Comparison of ENCODE assay signal across 11 cellular contexts in genomic region chr2:160402997-160403979, GRCh38.
DNase-seq lines count a peak whose midpoint lies in the region; ATAC-seq and TF ChIP-seq lines count a peak whose summit lies in the region.
"Had no signal": no experiment of that assay in that cellular context is flagged by ENCODE, and none has a peak within 500 bp of the region (broad histone marks: within the 10 kb centered on the region; RNA-seq: fewer than 3 reads in every experiment).

No MANE protein-coding gene starts in this region.

- no peaks in the 10 kb centered on the region for H3K27me3 Mint-ChIP-seq in chondrocyte (ENCODE audit: low read depth)
- peaks cover 0 to 3% (median 0%) of the 10 kb centered on the region in 5 donors for H3K27me3 Mint-ChIP-seq in naive thymus-derived CD4-positive, alpha-beta T cell

- peak overlapping the region; percentile 72 for H3K27ac Mint-ChIP-seq in chondrocyte (ENCODE audit: unreplicated experiment)
- peak overlapping the region; percentile 14 to 99 (median 79) for H3K27ac Mint-ChIP-seq in naive thymus-derived CD4-positive, alpha-beta T cell

- TF ChIP-seq CTCF in chondrocyte (IDR thresholded peaks at IDR 0.05), result no peak
- TF ChIP-seq CTCF in mucosa of descending colon (IDR thresholded peaks at IDR 0.05), result no peak

- H3K4me1 Mint-ChIP-seq in chondrocyte (ENCODE audit: low read depth), result peaks cover 58% of the 10 kb centered on the region
- H3K4me1 Mint-ChIP-seq in naive thymus-derived CD4-positive, alpha-beta T cell, result peaks cover 3 to 66% (median 58%) of the 10 kb centered on the region in 7 donors

- no peak overlapping the region for H3K4me3 ChIP-seq in BLaER1
- H3K4me3 ChIP-seq in naive thymus-derived CD4-positive, alpha-beta T cell (ENCODE audit: low read length), result peak overlapping the region; percentile 3
- H3K4me3 ChIP-seq in mucosa of descending colon, result no peak overlapping the region

- H3K36me3 ChIP-seq in BLaER1 (no peaks in the 10 kb centered on the region), mucosa of descending colon (ENCODE audit: low read depth) (no peaks in the 10 kb centered on the region)
- no peaks in the 10 kb centered on the region for H3K36me3 ChIP-seq in naive thymus-derived CD4-positive, alpha-beta T cell (ENCODE audit: control insufficient read depth in 2 of 3, insufficient read depth in 3 of 3, low read length in 3 of 3)

- H3K9ac ChIP-seq in BLaER1, result no peak overlapping the region

- H3K27ac ChIP-seq in BLaER1, result no peak overlapping the region
- peak overlapping the region; percentile 20 for H3K27ac ChIP-seq in naive thymus-derived CD4-positive, alpha-beta T cell (ENCODE audit: low read depth, low read length)

- DNase-seq in HT-29 (ENCODE audit: low spot score) (peak; percentile 30), chondrocyte (ENCODE audit: low spot score) (no peak), NCI-H1694 (lab: John Stamatoyannopoulos, UW) (no peak), posterior vena cava (ENCODE audit: low spot score) (no peak), DMS 273 treated with DMSO at 0.1 percent for 48 hours (lab: John Stamatoyannopoulos, UW) (no peak), mucosa of descending colon (no peak)
- DNase-seq in naive thymus-derived CD4-positive, alpha-beta T cell, result no peak
- DNase-seq: anterior cingulate cortex; NCI-H2081; stimulated activated CD4-positive, alpha-beta T cell treated with anti-CD3 and anti-CD28 coated beads, Interleukin-1b, Interleukin-23, amount 100 ng/mL, for 48 hours had no signal

- H3K9me3 ChIP-seq in BLaER1 (no peaks in the 10 kb centered on the region), mucosa of descending colon (no peaks in the 10 kb centered on the region)
- no peaks in the 10 kb centered on the region for H3K9me3 ChIP-seq in naive thymus-derived CD4-positive, alpha-beta T cell (ENCODE audit: control insufficient read depth in 2 of 3, low read length in 3 of 3)

- H3K4me1 ChIP-seq in BLaER1, result peaks cover 83% of the 10 kb centered on the region
- peaks cover 37 to 66% of the 10 kb centered on the region in 2 donors for H3K4me1 ChIP-seq in naive thymus-derived CD4-positive, alpha-beta T cell (ENCODE audit: control insufficient read depth in 2 of 2, insufficient read depth in 2 of 2, low read length in 2 of 2)
- H3K4me1 ChIP-seq in mucosa of descending colon (ENCODE audit: low read depth), result no peaks in the 10 kb centered on the region

- H4K20me1 ChIP-seq in BLaER1, result 0 out of 2 replicates have a peak, but pooled peaks cover 6% of the 10 kb centered on the region

- ATAC-seq in naive thymus-derived CD4-positive, alpha-beta T cell, result no peak
- no peak for ATAC-seq in mucosa of descending colon

- CTCF ChIA-PET in naive thymus-derived CD4-positive, alpha-beta T cell (lab: Charles Lee), result interaction anchor here (0.6 to 1.0 kb wide), 3 partner anchors 26 to 196 kb away, joined by 3 to 5 read pairs (median 4); no protein-coding TSS in a partner anchor

- no peaks in the 10 kb centered on the region for H3K27me3 ChIP-seq in BLaER1
- no peaks in the 10 kb centered on the region for H3K27me3 ChIP-seq in naive thymus-derived CD4-positive, alpha-beta T cell (ENCODE audit: control insufficient read depth in 2 of 2, insufficient read depth in 2 of 2, low read length in 2 of 2)

- no peaks in the 10 kb centered on the region for H3K36me3 Mint-ChIP-seq in chondrocyte (ENCODE audit: low read depth)
- peaks cover 0 to 22% (median 0%) of the 10 kb centered on the region in 5 donors for H3K36me3 Mint-ChIP-seq in naive thymus-derived CD4-positive, alpha-beta T cell

- H3K9me3 Mint-ChIP-seq in chondrocyte (ENCODE audit: low read depth), result no peaks in the 10 kb centered on the region
- H3K9me3 Mint-ChIP-seq in naive thymus-derived CD4-positive, alpha-beta T cell, result peaks cover 0 to 4% (median 0%) of the 10 kb centered on the region in 11 donors

- peak overlapping the region; percentile 21 for H3K4me3 Mint-ChIP-seq in chondrocyte (ENCODE audit: unreplicated experiment)
- H3K4me3 Mint-ChIP-seq in naive thymus-derived CD4-positive, alpha-beta T cell, result peak overlapping the region; percentile 69 to 99 (median 90)

- POLR2A ChIA-PET in naive thymus-derived CD4-positive, alpha-beta T cell (lab: Charles Lee), result interaction anchor here (0.6 to 5.9 kb wide), 9 partner anchors 9 to 1195 kb away, joined by 3 to 57 read pairs (median 3); no protein-coding TSS in a partner anchor

- peak overlapping the region; percentile 81 for H3K4me2 ChIP-seq in BLaER1

- intact Hi-C loops in naive thymus-derived CD4-positive, alpha-beta T cell (cut with micrococcal nuclease), result loop anchor here in 1 of 2 donors (5.0 kb wide), 1 partner anchor 131 kb away; no protein-coding TSS in a partner anchor
- intact Hi-C loops in posterior vena cava (cut with DNase I) (no loop called here), mucosa of descending colon (cut with DNase I, micrococcal nuclease) (no loop called here)
